In genomic region chr12:124191024-124191359, GRCh38 we compare ENCODE assay signal across 11 cellular contexts.
A peak's percentile ranks its signal among the peaks of the same experiment; 100 is the strongest.
DNase-seq lines count a peak whose midpoint lies in the region; ATAC-seq and TF ChIP-seq lines count a peak whose summit lies in the region.
"Had no signal": no experiment of that assay in that cellular context is flagged by ENCODE, and none has a peak within 500 bp of the region (broad histone marks: within the 10 kb centered on the region; RNA-seq: fewer than 3 reads in every experiment).

No MANE protein-coding gene starts in this region.

- no peak overlapping the region for H3K27ac Mint-ChIP-seq in activated CD8-positive, alpha-beta memory T cell treated with anti-CD3 and anti-CD28 coated beads, Interleukin-2, amount 10 ng/mL, durations not matched to agents 7 days and 5 days
- no peak overlapping the region for H3K27ac Mint-ChIP-seq in stimulated activated naive B cell treated with anti-CD40 and anti-IgM and Interleukin-4, amounts not matched to agents 10 μg/mL and 1 μg/mL and 100 μg/mL, for 72 hours
- H3K27ac Mint-ChIP-seq: activated naive CD4-positive, alpha-beta T cell treated with anti-CD3 and anti-CD28 coated beads, Interleukin-2, amount 50 U/mL, for 24 hours had no signal

- peaks cover 1% of the 10 kb centered on the region for H3K9me3 Mint-ChIP-seq in activated CD8-positive, alpha-beta memory T cell treated with anti-CD3 and anti-CD28 coated beads, Interleukin-2, amount 10 ng/mL, durations not matched to agents 7 days and 5 days (ENCODE audit: low read depth)
- peaks cover 3 to 6% of the 10 kb centered on the region in 2 donors for H3K9me3 Mint-ChIP-seq in stimulated activated naive B cell treated with anti-CD40 and anti-IgM and Interleukin-4, amounts not matched to agents 10 μg/mL and 1 μg/mL and 100 μg/mL, for 72 hours
- H3K9me3 Mint-ChIP-seq: activated naive CD4-positive, alpha-beta T cell treated with anti-CD3 and anti-CD28 coated beads, Interleukin-2, amount 50 U/mL, for 24 hours had no signal

- H3K27me3 Mint-ChIP-seq in activated CD8-positive, alpha-beta memory T cell treated with anti-CD3 and anti-CD28 coated beads, Interleukin-2, amount 10 ng/mL, durations not matched to agents 7 days and 5 days = no peaks in the 10 kb centered on the region
- peaks cover 0 to 5% of the 10 kb centered on the region in 2 donors for H3K27me3 Mint-ChIP-seq in stimulated activated naive B cell treated with anti-CD40 and anti-IgM and Interleukin-4, amounts not matched to agents 10 μg/mL and 1 μg/mL and 100 μg/mL, for 72 hours
- H3K27me3 Mint-ChIP-seq: activated naive CD4-positive, alpha-beta T cell treated with anti-CD3 and anti-CD28 coated beads, Interleukin-2, amount 50 U/mL, for 24 hours had no signal

- DNase-seq in activated CD8-positive, alpha-beta memory T cell treated with anti-CD3 and anti-CD28 coated beads, Interleukin-2, amount 10 ng/mL, durations not matched to agents 7 days and 5 days = peak; percentile 45
- no peak for DNase-seq in activated CD8-positive, alpha-beta memory T cell treated with anti-CD3 and anti-CD28 coated beads for 24 hours
- DNase-seq in NCI-H82 (lab: John Stamatoyannopoulos, UW) (peak; percentile 66), cerebellar cortex (ENCODE audit: low spot score) (peak; percentile 58), GM20000 (ENCODE audit: low spot score) (no peak), globus pallidus (ENCODE audit: low spot score) (no peak)
- no peak for DNase-seq in stimulated activated naive B cell treated with anti-CD40 and anti-IgM and Interleukin-4, amounts not matched to agents 10 μg/mL and 1 μg/mL and 100 μg/mL, for 72 hours
- no peak for DNase-seq in activated CD4-positive, alpha-beta T cell treated with anti-CD3 and anti-CD28 coated beads, Interleukin-2, amount 50 U/mL, for 4 hours
- DNase-seq: GOT3, NCI-H345 had no signal

- H3K4me3 Mint-ChIP-seq in activated CD8-positive, alpha-beta memory T cell treated with anti-CD3 and anti-CD28 coated beads, Interleukin-2, amount 10 ng/mL, durations not matched to agents 7 days and 5 days = no peak overlapping the region
- no peak overlapping the region for H3K4me3 Mint-ChIP-seq in stimulated activated naive B cell treated with anti-CD40 and anti-IgM and Interleukin-4, amounts not matched to agents 10 μg/mL and 1 μg/mL and 100 μg/mL, for 72 hours
- H3K4me3 Mint-ChIP-seq: activated naive CD4-positive, alpha-beta T cell treated with anti-CD3 and anti-CD28 coated beads, Interleukin-2, amount 50 U/mL, for 24 hours had no signal

- no peaks in the 10 kb centered on the region for H3K36me3 Mint-ChIP-seq in activated CD8-positive, alpha-beta memory T cell treated with anti-CD3 and anti-CD28 coated beads, Interleukin-2, amount 10 ng/mL, durations not matched to agents 7 days and 5 days
- no peaks in the 10 kb centered on the region for H3K36me3 Mint-ChIP-seq in stimulated activated naive B cell treated with anti-CD40 and anti-IgM and Interleukin-4, amounts not matched to agents 10 μg/mL and 1 μg/mL and 100 μg/mL, for 72 hours
- H3K36me3 Mint-ChIP-seq: activated naive CD4-positive, alpha-beta T cell treated with anti-CD3 and anti-CD28 coated beads, Interleukin-2, amount 50 U/mL, for 24 hours had no signal

- CTCF ChIA-PET in activated CD8-positive, alpha-beta memory T cell treated with anti-CD3 and anti-CD28 coated beads, Interleukin-2, amount 10 ng/mL, durations not matched to agents 7 days and 5 days (lab: Charles Lee) = no interaction called here

- peaks cover 13% of the 10 kb centered on the region for H3K4me1 Mint-ChIP-seq in activated CD8-positive, alpha-beta memory T cell treated with anti-CD3 and anti-CD28 coated beads, Interleukin-2, amount 10 ng/mL, durations not matched to agents 7 days and 5 days
- H3K4me1 Mint-ChIP-seq in stimulated activated naive B cell treated with anti-CD40 and anti-IgM and Interleukin-4, amounts not matched to agents 10 μg/mL and 1 μg/mL and 100 μg/mL, for 72 hours = no peaks in the 10 kb centered on the region
- H3K4me1 Mint-ChIP-seq: activated naive CD4-positive, alpha-beta T cell treated with anti-CD3 and anti-CD28 coated beads, Interleukin-2, amount 50 U/mL, for 24 hours had no signal

- ATAC-seq in activated CD8-positive, alpha-beta memory T cell treated with anti-CD3 and anti-CD28 coated beads, Interleukin-2, amount 10 ng/mL, durations not matched to agents 7 days and 5 days = peak; percentile 75
- peak; percentile 34 to 52 for ATAC-seq in stimulated activated naive B cell treated with anti-CD40 and anti-IgM and Interleukin-4, amounts not matched to agents 10 μg/mL and 1 μg/mL and 100 μg/mL, for 72 hours (replicated peaks)

- TF ChIP-seq CTCF in GM20000 (IDR thresholded peaks at IDR 0.05; ENCODE audit: extremely low read depth, missing control alignments) = no peak

Comparison
In these comparisons a context has a peak if more than half of its experiments do, and no peak if none do; other contexts are left out.
1. DNase-seq: peak in activated CD8-positive, alpha-beta memory T cell treated with anti-CD3 and anti-CD28 coated beads, Interleukin-2, amount 10 ng/mL, durations not matched to agents 7 days and 5 days (single experiment), NCI-H82 (single experiment) and cerebellar cortex (single experiment); none in activated CD8-positive, alpha-beta memory T cell treated with anti-CD3 and anti-CD28 coated beads for 24 hours (single experiment), stimulated activated naive B cell treated with anti-CD40 and anti-IgM and Interleukin-4, amounts not matched to agents 10 μg/mL and 1 μg/mL and 100 μg/mL, for 72 hours (single experiment), GM20000 (single experiment), globus pallidus (single experiment) and activated CD4-positive, alpha-beta T cell treated with anti-CD3 and anti-CD28 coated beads, Interleukin-2, amount 50 U/mL, for 4 hours (0 of 2).